In genomic region chr15:79329186-79329611, GRCh38 we compare ENCODE assay signal across 12 cellular contexts. TPM values are rescaled to one million over a fixed set of nuclear protein-coding genes. Genes with fewer than 3 reads are reported as not detected.
A peak's percentile ranks its signal among the peaks of the same experiment; 100 is the strongest.
DNase-seq lines count a peak whose midpoint lies in the region; ATAC-seq and TF ChIP-seq lines count a peak whose summit lies in the region.
"Had no signal": no experiment of that assay in that cellular context is flagged by ENCODE, and none has a peak within 500 bp of the region (broad histone marks: within the 10 kb centered on the region; RNA-seq: fewer than 3 reads in every experiment).

No MANE protein-coding gene starts in this region.

- H3K27me3 Mint-ChIP-seq in T-helper 17 cell = no peaks in the 10 kb centered on the region
- H3K27me3 Mint-ChIP-seq: T-cell had no signal

- peaks cover 5% of the 10 kb centered on the region for H3K36me3 ChIP-seq in HUES6 (ENCODE audit: control insufficient read depth, insufficient read depth, low read length)

- H3K27me3 ChIP-seq in HUES6 (ENCODE audit: control insufficient read depth, insufficient read depth, low read length) = no peaks in the 10 kb centered on the region

- no peak overlapping the region for H3K27ac Mint-ChIP-seq in T-helper 17 cell
- H3K27ac Mint-ChIP-seq: activated T-cell treated with anti-CD3 and anti-CD28 coated beads, Interleukin-2, amount 50 U/mL, for 72 hours; T-cell had no signal

- H3K9me3 ChIP-seq in HUES6 (ENCODE audit: control insufficient read depth, insufficient read depth, low read depth, low read length) = no peaks in the 10 kb centered on the region
- H3K9me3 ChIP-seq in T-helper 17 cell (ENCODE audit: control insufficient read depth, low read length, poor library complexity, severe bottlenecking) = no peaks in the 10 kb centered on the region

- no peak overlapping the region for H3K4me3 Mint-ChIP-seq in T-helper 17 cell
- H3K4me3 Mint-ChIP-seq: activated T-cell treated with anti-CD3 and anti-CD28 coated beads, Interleukin-2, amount 50 U/mL, for 72 hours; T-cell had no signal

- no peaks in the 10 kb centered on the region for H3K36me3 Mint-ChIP-seq in T-helper 17 cell (ENCODE audit: low read depth)

- peak; percentile 65 for DNase-seq in astrocyte of the hippocampus (ENCODE audit: low read depth, low spot score)
- peak; percentile 78 for DNase-seq in kidney tubule cell (ENCODE audit: low spot score)
- DNase-seq in T-helper 17 cell = no peak
- DNase-seq in stimulated activated CD4-positive, alpha-beta T cell treated with anti-CD3 and anti-CD28 coated beads, Interleukin-2, amount 100 ng/mL, for 48 hours = no peak
- DNase-seq: activated T-cell treated with anti-CD3 and anti-CD28 coated beads, Interleukin-2, amount 50 U/mL, for 72 hours; NCI-H1694; T-cell had no signal

- ATAC-seq in T-helper 17 cell (no peak), GM18517 (IDR thresholded peaks at IDR 0.05; ENCODE audit: unreplicated experiment) (no peak), GM21423 (IDR thresholded peaks at IDR 0.05; ENCODE audit: unreplicated experiment) (no peak)
- ATAC-seq: activated T-cell treated with anti-CD3 and anti-CD28 coated beads, Interleukin-2, amount 50 U/mL, for 72 hours; T-cell had no signal

- no peak for TF ChIP-seq CTCF in C4-2B (conservative IDR thresholded peaks at IDR 0.05)

- peaks cover 4% of the 10 kb centered on the region for H3K4me1 Mint-ChIP-seq in T-helper 17 cell
- H3K4me1 Mint-ChIP-seq: T-cell had no signal

- H3K9ac ChIP-seq in HUES6 (ENCODE audit: low read length) = no peak overlapping the region

- H3K27ac ChIP-seq in C4-2B = peak overlapping the region; percentile 28
- H3K27ac ChIP-seq in HUES6 (ENCODE audit: low read depth, low read length) = peak overlapping the region; percentile 7

- no peak overlapping the region for H3K4me3 ChIP-seq in HUES6 (ENCODE audit: low read depth, low read length)

- peaks cover 6% of the 10 kb centered on the region; the same call in 1 of the 2 replicates for H3K4me1 ChIP-seq in HUES6 (ENCODE audit: control insufficient read depth, insufficient read depth, low read length)

RNA-seq across cellular contexts. Expression of gene TMED3, which starts 18.3 kb away (rescaled TPM):
- 10 to 100 TPM; 19.6 to 23.7 TPM for total RNA-seq in T-helper 17 cell

RNA-seq across cellular contexts. Expression of gene ANKRD34C, which starts 46.7 kb away (rescaled TPM):
- not detected for total RNA-seq in T-helper 17 cell
- total RNA-seq: activated T-cell treated with anti-CD3 and anti-CD28 coated beads, Interleukin-2, amount 50 U/mL, for 72 hours; G401; T-cell had no signal

Comparison
In these comparisons a context has a peak if more than half of its experiments do, and no peak if none do; other contexts are left out.
1. DNase-seq: peak in astrocyte of the hippocampus (single experiment) and kidney tubule cell (single experiment); none in T-helper 17 cell (0 of 3) and stimulated activated CD4-positive, alpha-beta T cell treated with anti-CD3 and anti-CD28 coated beads, Interleukin-2, amount 100 ng/mL, for 48 hours (0 of 2).